ENCODE assay signal across 9 cellular contexts in the genomic region with DNA sequence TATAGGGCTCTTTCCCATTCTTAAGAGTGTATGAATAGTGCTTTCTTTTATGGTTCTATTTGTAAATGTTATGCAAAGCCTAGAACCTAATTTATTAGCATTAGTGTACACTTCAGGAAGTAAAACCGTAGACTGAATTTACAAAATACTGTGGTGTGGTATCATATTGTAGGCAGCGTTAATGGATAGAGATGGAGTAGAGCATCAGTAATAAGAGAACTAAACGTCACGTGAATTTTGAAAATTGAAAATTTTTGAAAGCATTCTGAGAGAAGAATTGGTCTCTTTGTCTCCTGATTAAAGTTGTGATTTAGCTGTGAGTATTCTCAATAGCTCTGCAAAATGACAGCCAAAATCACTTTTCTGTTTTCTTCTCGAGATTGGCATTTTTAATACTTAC. TPM values are rescaled to one million over a fixed set of nuclear protein-coding genes. Genes with fewer than 3 reads are reported as not detected.
DNase-seq lines count a peak whose midpoint lies in the region; ATAC-seq, FAIRE-seq and TF ChIP-seq lines count a peak whose summit lies in the region.
"Had no signal": no experiment of that assay in that cellular context is flagged by ENCODE, and none has a peak within 500 bp of the region (broad histone marks: within the 10 kb centered on the region; RNA-seq: fewer than 3 reads in every experiment).

No MANE protein-coding gene starts in this region.

- H3K4me1 Mint-ChIP-seq in T-helper 1 cell treated with Interleukin-12 subunit alpha and Interleukin-12 subunit beta and Interleukin-4 antibody, amounts not matched to agents 30 μg/mL and 1 μg/mL, for 36 hours (ENCODE audit: low read depth), result peaks cover 55% of the 10 kb centered on the region
- peaks cover 44 to 71% of the 10 kb centered on the region in 2 donors for H3K4me1 Mint-ChIP-seq in effector memory CD8-positive, alpha-beta T cell (ENCODE audit: low read depth in 2 of 2)
- H3K4me1 Mint-ChIP-seq in progenitor cell of endocrine pancreas (ENCODE audit: low read depth), result peaks cover 53% of the 10 kb centered on the region

- H3K9me3 Mint-ChIP-seq in T-helper 1 cell treated with Interleukin-12 subunit alpha and Interleukin-12 subunit beta and Interleukin-4 antibody, amounts not matched to agents 30 μg/mL and 1 μg/mL, for 36 hours, result no peaks in the 10 kb centered on the region
- no peaks in the 10 kb centered on the region for H3K9me3 Mint-ChIP-seq in effector memory CD8-positive, alpha-beta T cell
- H3K9me3 Mint-ChIP-seq in progenitor cell of endocrine pancreas (ENCODE audit: low read depth), result no peaks in the 10 kb centered on the region

- peak overlapping the region; percentile 6 for H3K4me3 Mint-ChIP-seq in T-helper 1 cell treated with Interleukin-12 subunit alpha and Interleukin-12 subunit beta and Interleukin-4 antibody, amounts not matched to agents 30 μg/mL and 1 μg/mL, for 36 hours
- peak overlapping the region; percentile 52 to 60 for H3K4me3 Mint-ChIP-seq in effector memory CD8-positive, alpha-beta T cell
- peak overlapping the region; percentile 57 for H3K4me3 Mint-ChIP-seq in progenitor cell of endocrine pancreas (ENCODE audit: low read depth)

- DNase-seq in T-helper 1 cell (no peak), NCI-H526 (lab: John Stamatoyannopoulos, UW) (peak; percentile 22 to 36), progenitor cell of endocrine pancreas (ENCODE audit: low spot score, unreplicated experiment) (no peak), RCC 7860 (ENCODE audit: low spot score) (no peak), GDM1 (lab: John Stamatoyannopoulos, UW) (no peak)
- no peak for DNase-seq in effector memory CD8-positive, alpha-beta T cell

- no peak for FAIRE-seq in RCC 7860 (lab: Jason Lieb, UNC)
- FAIRE-seq: A549 had no signal

- no peaks in the 10 kb centered on the region for H3K27me3 Mint-ChIP-seq in T-helper 1 cell treated with Interleukin-12 subunit alpha and Interleukin-12 subunit beta and Interleukin-4 antibody, amounts not matched to agents 30 μg/mL and 1 μg/mL, for 36 hours (ENCODE audit: low read depth)
- H3K27me3 Mint-ChIP-seq in effector memory CD8-positive, alpha-beta T cell, result no peaks in the 10 kb centered on the region
- H3K27me3 Mint-ChIP-seq in progenitor cell of endocrine pancreas, result no peaks in the 10 kb centered on the region

- no peak for TF ChIP-seq CTCF in progenitor cell of endocrine pancreas (IDR thresholded peaks at IDR 0.05; ENCODE audit: unreplicated experiment)

- H3K36me3 Mint-ChIP-seq in T-helper 1 cell treated with Interleukin-12 subunit alpha and Interleukin-12 subunit beta and Interleukin-4 antibody, amounts not matched to agents 30 μg/mL and 1 μg/mL, for 36 hours (ENCODE audit: low read depth), result peaks cover 10% of the 10 kb centered on the region
- peaks cover 22% of the 10 kb centered on the region for H3K36me3 Mint-ChIP-seq in effector memory CD8-positive, alpha-beta T cell (ENCODE audit: insufficient read depth)
- no peaks in the 10 kb centered on the region for H3K36me3 Mint-ChIP-seq in progenitor cell of endocrine pancreas (ENCODE audit: insufficient read depth)

- no peak for ATAC-seq in effector memory CD8-positive, alpha-beta T cell (replicated peaks)
- no peak for ATAC-seq in GM21381 (IDR thresholded peaks at IDR 0.05; ENCODE audit: unreplicated experiment)
- ATAC-seq: A549 had no signal

- H3K27ac Mint-ChIP-seq in T-helper 1 cell treated with Interleukin-12 subunit alpha and Interleukin-12 subunit beta and Interleukin-4 antibody, amounts not matched to agents 30 μg/mL and 1 μg/mL, for 36 hours, result no peak overlapping the region
- peak overlapping the region in 1 of 2 donors; percentile 9 for H3K27ac Mint-ChIP-seq in effector memory CD8-positive, alpha-beta T cell
- H3K27ac Mint-ChIP-seq in progenitor cell of endocrine pancreas, result no peak overlapping the region

RNA-seq across cellular contexts. Expression of a gene that starts 2.9 kb away (rescaled TPM):
- 48.7 and 49.3 TPM in 2 replicates for total RNA-seq in progenitor cell of endocrine pancreas

Comparison
In these comparisons a context has a peak if more than half of its experiments do, and no peak if none do; other contexts are left out.
1. H3K4me3 Mint-ChIP-seq: peak in every context shown above with its lines; median percentile 57 in progenitor cell of endocrine pancreas; 56 in effector memory CD8-positive, alpha-beta T cell; 6 in T-helper 1 cell treated with Interleukin-12 subunit alpha and Interleukin-12 subunit beta and Interleukin-4 antibody, amounts not matched to agents 30 μg/mL and 1 μg/mL, for 36 hours.
2. DNase-seq: peak in NCI-H526 (2 of 2); none in T-helper 1 cell (0 of 5), effector memory CD8-positive, alpha-beta T cell (0 of 3), progenitor cell of endocrine pancreas (single experiment), RCC 7860 (single experiment) and GDM1 (single experiment).